22 cellular contexts compared by ENCODE assay signal in genomic region chr7:96205665-96206064, GRCh38.
DNase-seq lines count a peak whose midpoint lies in the region; ATAC-seq, FAIRE-seq and TF ChIP-seq lines count a peak whose summit lies in the region.
"Had no signal": no experiment of that assay in that cellular context is flagged by ENCODE, and none has a peak within 500 bp of the region (broad histone marks: within the 10 kb centered on the region; RNA-seq: fewer than 3 reads in every experiment).

No MANE protein-coding gene starts in this region.

- no peaks in the 10 kb centered on the region for H3K36me3 ChIP-seq in mucosa of descending colon (ENCODE audit: low read depth)

- no peaks in the 10 kb centered on the region for H3K4me1 ChIP-seq in A549
- H3K4me1 ChIP-seq in mucosa of descending colon (ENCODE audit: low read depth): no peaks in the 10 kb centered on the region
- H3K4me1 ChIP-seq: BLaER1, Caco-2 had no signal

- no peak for TF ChIP-seq EP300 in A549 (IDR thresholded peaks at IDR 0.05)

- H3K4me3 ChIP-seq in A549 (no peak overlapping the region), mucosa of descending colon (no peak overlapping the region)
- H3K4me3 ChIP-seq: BLaER1, GM12878, GM23338 had no signal

- H3K9me3 Mint-ChIP-seq in activated CD8-positive, alpha-beta T cell treated with anti-CD3 and anti-CD28 coated beads for 36 hours: no peaks in the 10 kb centered on the region
- H3K9me3 Mint-ChIP-seq: CD4-positive, CD25-positive, alpha-beta regulatory T cell; CD8-positive, alpha-beta T cell; GM23338; H9; HFFc6 had no signal

- intact Hi-C loops in mucosa of descending colon (cut with DNase I, micrococcal nuclease): no loop called here
- intact Hi-C loops in activated CD8-positive, alpha-beta T cell treated with anti-CD3 and anti-CD28 coated beads for 36 hours (cut with micrococcal nuclease): no loop called here

- ATAC-seq in A549 (no peak), GM18861 (IDR thresholded peaks at IDR 0.05; ENCODE audit: unreplicated experiment) (peak; percentile 60), mucosa of descending colon (peak; percentile 38)
- ATAC-seq in activated CD8-positive, alpha-beta T cell treated with anti-CD3 and anti-CD28 coated beads for 36 hours: no peak
- ATAC-seq: CD8-positive, alpha-beta T cell; GM12878; GM23338 had no signal

- H3K4me3 Mint-ChIP-seq in activated CD8-positive, alpha-beta T cell treated with anti-CD3 and anti-CD28 coated beads for 36 hours: no peak overlapping the region
- H3K4me3 Mint-ChIP-seq: B cell; CD4-positive, CD25-positive, alpha-beta regulatory T cell; CD8-positive, alpha-beta T cell; GM23338; H9; HFFc6 had no signal

- POLR2A ChIA-PET in A549 (lab: Yijun Ruan, JAX): no interaction called here
- POLR2A ChIA-PET in activated CD8-positive, alpha-beta T cell treated with anti-CD3 and anti-CD28 coated beads for 36 hours (lab: Charles Lee): no interaction called here

- H3K4me1 Mint-ChIP-seq in activated CD8-positive, alpha-beta T cell treated with anti-CD3 and anti-CD28 coated beads for 36 hours (ENCODE audit: low read depth): no peaks in the 10 kb centered on the region
- H3K4me1 Mint-ChIP-seq: B cell had no signal

- H3K27ac Mint-ChIP-seq in activated CD8-positive, alpha-beta T cell treated with anti-CD3 and anti-CD28 coated beads for 36 hours: no peak overlapping the region
- H3K27ac Mint-ChIP-seq: B cell; CD8-positive, alpha-beta T cell; GM23338; H9; HFFc6 had no signal

- H3K27me3 Mint-ChIP-seq in activated CD8-positive, alpha-beta T cell treated with anti-CD3 and anti-CD28 coated beads for 36 hours: no peaks in the 10 kb centered on the region
- H3K27me3 Mint-ChIP-seq: B cell; CD4-positive, CD25-positive, alpha-beta regulatory T cell had no signal

- H3K9me3 ChIP-seq in A549 (no peaks in the 10 kb centered on the region), mucosa of descending colon (no peaks in the 10 kb centered on the region)
- H3K9me3 ChIP-seq: BLaER1, Caco-2 had no signal

- TF ChIP-seq RAD21 in A549 (conservative IDR thresholded peaks at IDR 0.05 in 1 of 2, IDR thresholded peaks at IDR 0.05 in 1 of 2): no peak

- WGBS in A549 (ENCODE audit: missing lambda C conversion rate): 99% methylated on average over 2 of the region's 2 CpGs

- no peak overlapping the region for H3K27ac ChIP-seq in A549
- H3K27ac ChIP-seq: BLaER1, C4-2B had no signal

- CTCF ChIA-PET in A549 (lab: Yijun Ruan, JAX): interaction anchor here (0.7 to 1.6 kb wide), 2 partner anchors 10 to 18 kb away, joined by 3 to 5 read pairs; no protein-coding TSS in a partner anchor
- CTCF ChIA-PET in activated CD8-positive, alpha-beta T cell treated with anti-CD3 and anti-CD28 coated beads for 36 hours (lab: Charles Lee): no interaction called here

- DNase-seq in A549 (ENCODE audit: low read depth in 1 of 2, low spot score in 1 of 2) (no peak), erythroblast (lab: John Stamatoyannopoulos, UW) (peak; percentile 42 to 65), mucosa of descending colon (no peak), AML-193 (lab: John Stamatoyannopoulos, UW) (no peak), SHP77 treated with DMSO at 0.1 percent for 48 hours (lab: John Stamatoyannopoulos, UW) (no peak)
- DNase-seq in activated T-cell treated with anti-CD3 and anti-CD28 coated beads, Interleukin-2, amount 50 U/mL, for 48 hours: no peak
- DNase-seq in activated CD8-positive, alpha-beta T cell treated with anti-CD3 and anti-CD28 coated beads for 36 hours: no peak
- DNase-seq: 8988T; Caco-2; CD4-positive, CD25-positive, alpha-beta regulatory T cell; CD8-positive, alpha-beta T cell; DMS153; EL; GDM1; H9; HFFc6 had no signal

- TF ChIP-seq POLR2A in A549 (IDR thresholded peaks at IDR 0.05; ENCODE audit: low read length) (no peak), erythroblast (IDR thresholded peaks at IDR 0.05; ENCODE audit: low read length) (no peak)

- H3K36me3 Mint-ChIP-seq in activated CD8-positive, alpha-beta T cell treated with anti-CD3 and anti-CD28 coated beads for 36 hours (ENCODE audit: low read depth): peaks cover 6% of the 10 kb centered on the region

- no peak overlapping the region for H3K4me2 ChIP-seq in A549
- H3K4me2 ChIP-seq: BLaER1, GM23338 had no signal

- TF ChIP-seq CTCF in A549 (IDR thresholded peaks at IDR 0.05) (no peak), mucosa of descending colon (IDR thresholded peaks at IDR 0.05) (no peak)
- TF ChIP-seq CTCF in activated CD8-positive, alpha-beta T cell treated with anti-CD3 and anti-CD28 coated beads for 36 hours (IDR thresholded peaks at IDR 0.05): no peak

- FAIRE-seq in A549 (lab: Jason Lieb, UNC): peak; percentile 49
- FAIRE-seq: GM12878 had no signal

TF ChIP-seq in A549, 52 proteins besides CTCF, POLR2A, EP300 and RAD21:
- no peak for TF ChIP-seq MAZ (IDR thresholded peaks at IDR 0.05; ENCODE audit: borderline replicate concordance, low read depth, low read length)
- no peak for TF ChIP-seq ESRRA (IDR thresholded peaks at IDR 0.05; ENCODE audit: borderline replicate concordance, low read length)
- TF ChIP-seq NPAS2 (CRISPR knock-in tag; IDR thresholded peaks at IDR 0.05; ENCODE audit: borderline replicate concordance): no peak
- TF ChIP-seq MAFK (IDR thresholded peaks at IDR 0.05; ENCODE audit: partially characterized antibody): no peak
- no peak for TF ChIP-seq HOXB5 (CRISPR knock-in tag; IDR thresholded peaks at IDR 0.05)
- TF ChIP-seq RNF2 (IDR thresholded peaks at IDR 0.05; ENCODE audit: borderline replicate concordance, low read depth): no peak
- no peak for TF ChIP-seq FOSL2 (IDR thresholded peaks at IDR 0.05)
- TF ChIP-seq FOSL2 (CRISPR knock-in tag; IDR thresholded peaks at IDR 0.05): no peak
- TF ChIP-seq HOXA7 (CRISPR knock-in tag; IDR thresholded peaks at IDR 0.05): no peak

Comparison
In these comparisons a context has a peak if more than half of its experiments do, and no peak if none do; other contexts are left out.
1. ATAC-seq: peak in GM18861 (single experiment) and mucosa of descending colon (single experiment); none in A549 (0 of 2) and activated CD8-positive, alpha-beta T cell treated with anti-CD3 and anti-CD28 coated beads for 36 hours (single experiment).
2. DNase-seq: peak in erythroblast (2 of 2); none in A549 (0 of 2), mucosa of descending colon (0 of 3), AML-193 (0 of 2), activated T-cell treated with anti-CD3 and anti-CD28 coated beads, Interleukin-2, amount 50 U/mL, for 48 hours (0 of 2), activated CD8-positive, alpha-beta T cell treated with anti-CD3 and anti-CD28 coated beads for 36 hours (single experiment) and SHP77 treated with DMSO at 0.1 percent for 48 hours (single experiment).